In genomic region chr15:48868549-48868948, GRCh38 we compare ENCODE assay signal across 1 cellular context.
A peak's percentile ranks its signal among the peaks of the same experiment; 100 is the strongest.
TF ChIP-seq lines count a peak whose summit lies in the region.

No MANE protein-coding gene starts in this region.

TF ChIP-seq in SK-N-SH, 30 proteins besides CTCF, POLR2A, EP300 and RAD21 (continued from another document):
- TF ChIP-seq ZBTB33 (IDR thresholded peaks at IDR 0.05; ENCODE audit: borderline replicate concordance, low read depth) (no peak), ELF1 (IDR thresholded peaks at IDR 0.05) (no peak), MEF2A (IDR thresholded peaks at IDR 0.05; ENCODE audit: borderline replicate concordance, low read depth) (no peak), SMC3 (IDR thresholded peaks at IDR 0.05; ENCODE audit: low read depth, low read length) (no peak), USF1 (IDR thresholded peaks at IDR 0.05; ENCODE audit: borderline replicate concordance, low read depth) (no peak), MAX (IDR thresholded peaks at IDR 0.05; ENCODE audit: low read depth) (0 out of 2 replicates have a peak, but pooled peaks have one; percentile 30), GATA2 (CRISPR knock-in tag; IDR thresholded peaks at IDR 0.05) (no peak), EZH2phosphoT487 (IDR thresholded peaks at IDR 0.05; ENCODE audit: borderline replicate concordance, low read depth) (no peak), NRF1 (IDR thresholded peaks at IDR 0.05; ENCODE audit: low read depth, low read length) (no peak), TCF12 (IDR thresholded peaks at IDR 0.05) (peak; percentile 20), USF2 (IDR thresholded peaks at IDR 0.05; ENCODE audit: borderline replicate concordance, low read depth, low read length) (no peak), RCOR1 (IDR thresholded peaks at IDR 0.05; ENCODE audit: low read length) (no peak), MXI1 (IDR thresholded peaks at IDR 0.05; ENCODE audit: low read depth, low read length) (no peak), YY1 (IDR thresholded peaks at IDR 0.05; ENCODE audit: low read depth) (no peak), PBX3 (IDR thresholded peaks at IDR 0.05) (0 out of 2 replicates have a peak, but pooled peaks have one; percentile 22), TAF1 (IDR thresholded peaks at IDR 0.05; ENCODE audit: borderline replicate concordance, low read depth, low read length) (no peak), FOSL2 (IDR thresholded peaks at IDR 0.05; ENCODE audit: borderline replicate concordance, low read depth) (peak; percentile 74), FOXJ3 (CRISPR knock-in tag; IDR thresholded peaks at IDR 0.05) (no peak), IRF3 (IDR thresholded peaks at IDR 0.05; ENCODE audit: low read depth, low read length) (no peak), FOXM1 (IDR thresholded peaks at IDR 0.05; ENCODE audit: low read depth) (no peak), TEAD4 (IDR thresholded peaks at IDR 0.05; ENCODE audit: borderline replicate concordance, insufficient read depth) (peak; percentile 53; the same call in 1 of the 2 replicates), GABPA (IDR thresholded peaks at IDR 0.05; ENCODE audit: low read depth) (no peak), SIN3A (IDR thresholded peaks at IDR 0.05; ENCODE audit: borderline replicate concordance, low read depth, low read length) (no peak)
